In the genomic region with DNA sequence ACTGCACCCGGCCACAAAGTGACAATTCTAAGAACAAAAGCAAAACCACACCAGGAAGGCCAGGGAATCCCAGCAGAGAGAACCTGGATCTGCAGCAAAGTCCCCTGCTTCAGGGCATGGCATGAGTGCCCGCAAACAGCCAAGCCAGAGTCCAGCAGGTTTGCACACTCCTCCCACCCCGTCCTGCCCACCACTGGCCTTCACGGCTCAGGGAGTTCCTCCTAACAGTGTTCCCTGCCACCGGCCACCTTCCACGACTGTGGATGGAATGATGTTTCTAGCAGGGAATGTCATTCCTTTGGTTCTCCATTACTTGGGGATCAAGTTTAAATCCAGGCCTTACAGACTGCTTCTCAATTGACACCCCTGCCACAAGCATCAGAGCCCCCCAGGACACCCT, we compare ENCODE assay signal across 21 cellular contexts. TPM values are rescaled to one million over a fixed set of nuclear protein-coding genes. Genes with fewer than 3 reads are reported as not detected.
A peak's percentile ranks its signal among the peaks of the same experiment; 100 is the strongest.
DNase-seq lines count a peak whose midpoint lies in the region; ATAC-seq, FAIRE-seq and TF ChIP-seq lines count a peak whose summit lies in the region.
"Had no signal": no experiment of that assay in that cellular context is flagged by ENCODE, and none has a peak within 500 bp of the region (broad histone marks: within the 10 kb centered on the region; RNA-seq: fewer than 3 reads in every experiment).

No MANE protein-coding gene starts in this region.

- intact Hi-C loops in natural killer cell (cut with micrococcal nuclease) (no loop called here), kidney (cut with DNase I) (no loop called here), posterior vena cava (cut with DNase I) (no loop called here)

- no peak overlapping the region for H3K4me3 ChIP-seq in kidney (ENCODE audit: low read length in 2 of 2)
- H3K4me3 ChIP-seq: BLaER1 treated with 17β-estradiol and CSF1 and Interleukin-3, amounts not matched to agents 10 nM and 100 nM; GM23248 had no signal

- no peaks in the 10 kb centered on the region for H3K9me3 ChIP-seq in kidney (ENCODE audit: control insufficient read depth in 1 of 2, low read length in 2 of 2)
- H3K9me3 ChIP-seq: BLaER1 treated with 17β-estradiol and CSF1 and Interleukin-3, amounts not matched to agents 10 nM and 100 nM had no signal

- H3K4me1 ChIP-seq in kidney (ENCODE audit: control insufficient read depth in 1 of 2, insufficient read depth in 1 of 2, low read depth in 1 of 2, low read length in 2 of 2), result peaks cover 0 to 2% of the 10 kb centered on the region in 2 donors

- no peak overlapping the region for H3K27ac ChIP-seq in kidney (ENCODE audit: low read depth in 2 of 2, low read length in 2 of 2)
- H3K27ac ChIP-seq: BLaER1 treated with 17β-estradiol and CSF1 and Interleukin-3, amounts not matched to agents 10 nM and 100 nM; GM23248 had no signal

- TF ChIP-seq CTCF in natural killer cell (IDR thresholded peaks at IDR 0.05) (no peak), kidney (IDR thresholded peaks at IDR 0.05; ENCODE audit: borderline replicate concordance, extremely low read depth, insufficient read depth) (no peak)

- no peak for FAIRE-seq in kidney (lab: Jason Lieb, UNC)
- FAIRE-seq: GM12891, GM19239, H54 had no signal

- no peak for ATAC-seq in natural killer cell treated with Interleukin-12 subunit alpha and Interleukin-12 subunit beta and Interleukin-15 and Interleukin-18, amount 100 ng/mL, for 72 hours
- ATAC-seq in natural killer cell, result no peak
- ATAC-seq in HG03045 (IDR thresholded peaks at IDR 0.05; ENCODE audit: unreplicated experiment), result no peak
- no peak for ATAC-seq in HG02970 (IDR thresholded peaks at IDR 0.05; ENCODE audit: low FRiP score, unreplicated experiment)
- ATAC-seq: CD8-positive, alpha-beta T cell had no signal

- no peak overlapping the region for H3K9ac ChIP-seq in kidney (ENCODE audit: low read length in 2 of 2)
- H3K9ac ChIP-seq: BLaER1 treated with 17β-estradiol and CSF1 and Interleukin-3, amounts not matched to agents 10 nM and 100 nM; GM23248 had no signal

- DNase-seq in natural killer cell treated with Interleukin-12 subunit alpha and Interleukin-12 subunit beta and Interleukin-15 and Interleukin-18, amount 100 ng/mL, for 72 hours (ENCODE audit: low spot score), result peak; percentile 6
- no peak for DNase-seq in natural killer cell
- DNase-seq in kidney, result peak; percentile 57
- peak; percentile 22 for DNase-seq in posterior vena cava (ENCODE audit: low spot score)
- no peak for DNase-seq in DMS 273 (lab: John Stamatoyannopoulos, UW; ENCODE audit: unreplicated experiment)
- DNase-seq: Calu3; CD8-positive, alpha-beta T cell; DMS 273 treated with DMSO at 0.1 percent for 48 hours; DMS53; DND-41; EL; GM23248; HCEC 1CT had no signal

- H3K4me3 Mint-ChIP-seq in natural killer cell treated with Interleukin-12 subunit alpha and Interleukin-12 subunit beta and Interleukin-15 and Interleukin-18, amount 100 ng/mL, for 72 hours, result no peak overlapping the region
- no peak overlapping the region for H3K4me3 Mint-ChIP-seq in natural killer cell
- H3K4me3 Mint-ChIP-seq: B cell; CD8-positive, alpha-beta T cell had no signal

- H3K9me3 Mint-ChIP-seq in natural killer cell treated with Interleukin-12 subunit alpha and Interleukin-12 subunit beta and Interleukin-15 and Interleukin-18, amount 100 ng/mL, for 72 hours, result no peaks in the 10 kb centered on the region
- no peaks in the 10 kb centered on the region for H3K9me3 Mint-ChIP-seq in natural killer cell
- H3K9me3 Mint-ChIP-seq: CD8-positive, alpha-beta T cell had no signal

- no peaks in the 10 kb centered on the region for H3K36me3 ChIP-seq in kidney (ENCODE audit: control insufficient read depth in 1 of 2, insufficient read depth in 2 of 2, low read length in 2 of 2)
- H3K36me3 ChIP-seq: BLaER1 treated with 17β-estradiol and CSF1 and Interleukin-3, amounts not matched to agents 10 nM and 100 nM had no signal

- no peaks in the 10 kb centered on the region for H3K36me3 Mint-ChIP-seq in natural killer cell treated with Interleukin-12 subunit alpha and Interleukin-12 subunit beta and Interleukin-15 and Interleukin-18, amount 100 ng/mL, for 72 hours
- no peaks in the 10 kb centered on the region for H3K36me3 Mint-ChIP-seq in natural killer cell
- H3K36me3 Mint-ChIP-seq: CD8-positive, alpha-beta T cell had no signal

- no peaks in the 10 kb centered on the region for H3K27me3 Mint-ChIP-seq in natural killer cell treated with Interleukin-12 subunit alpha and Interleukin-12 subunit beta and Interleukin-15 and Interleukin-18, amount 100 ng/mL, for 72 hours
- H3K27me3 Mint-ChIP-seq in natural killer cell (ENCODE audit: low read depth in 2 of 2), result no peaks in the 10 kb centered on the region
- H3K27me3 Mint-ChIP-seq: B cell had no signal

- H3K4me1 Mint-ChIP-seq in natural killer cell treated with Interleukin-12 subunit alpha and Interleukin-12 subunit beta and Interleukin-15 and Interleukin-18, amount 100 ng/mL, for 72 hours (ENCODE audit: low read depth in 2 of 2), result no peaks in the 10 kb centered on the region
- H3K4me1 Mint-ChIP-seq in natural killer cell, result no peaks in the 10 kb centered on the region
- H3K4me1 Mint-ChIP-seq: B cell had no signal

- H3K27ac Mint-ChIP-seq in natural killer cell treated with Interleukin-12 subunit alpha and Interleukin-12 subunit beta and Interleukin-15 and Interleukin-18, amount 100 ng/mL, for 72 hours, result no peak overlapping the region
- H3K27ac Mint-ChIP-seq in natural killer cell, result no peak overlapping the region
- H3K27ac Mint-ChIP-seq: B cell; CD8-positive, alpha-beta T cell had no signal

RNA-seq across cellular contexts. Expression of gene B3GNT7, which starts 42.0 kb away (rescaled TPM):
- total RNA-seq in natural killer cell treated with Interleukin-12 subunit alpha and Interleukin-12 subunit beta and Interleukin-15 and Interleukin-18, amount 100 ng/mL, for 72 hours, result 10 to 100 TPM; 12.6 to 20.1 TPM
- total RNA-seq in natural killer cell (100 to 1,000 TPM in 2 of 3 donors, 10 to 100 TPM in 1; 87.5 to 151 (median 113) TPM), kidney (9.3 TPM), posterior vena cava (1 to 10 TPM; 5.7 to 7.7 TPM)
- polyA plus RNA-seq in kidney (ENCODE audit: insufficient read depth, low read depth, low replicate concordance), result 2.4 TPM
- total RNA-seq: A172, GM23248 had no signal
- polyA plus RNA-seq: GM23248 had no signal

Comparison
In these comparisons a context has a peak if more than half of its experiments do, and no peak if none do; other contexts are left out.
1. DNase-seq: peak in natural killer cell treated with Interleukin-12 subunit alpha and Interleukin-12 subunit beta and Interleukin-15 and Interleukin-18, amount 100 ng/mL, for 72 hours (single experiment), kidney (single experiment) and posterior vena cava (single experiment); none in natural killer cell (single experiment) and DMS 273 (single experiment).